8 cellular contexts compared by ENCODE assay signal in genomic region chr11:118435893-118436624, GRCh38. TPM values are rescaled to one million over a fixed set of nuclear protein-coding genes. Genes with fewer than 3 reads are reported as not detected.
A peak's percentile ranks its signal among the peaks of the same experiment; 100 is the strongest.
DNase-seq lines count a peak whose midpoint lies in the region; ATAC-seq, FAIRE-seq and TF ChIP-seq lines count a peak whose summit lies in the region.

KMT2A (plus strand) TSS chr11:118436492; CDS start chr11:118436513, 21 bp downstream.

- H3K4me2 ChIP-seq in mammary epithelial cell (ENCODE audit: insufficient read depth, low read depth, low read length) = peak within 1 kb of the TSS; percentile 99

- POLR2A ChIA-PET in A673 (lab: Charles Lee; ENCODE audit: low non-redundant PET) = interaction anchor here (0.6 to 0.7 kb wide), 2 partner anchors 23 to 43 kb away, joined by 4 to 7 read pairs; no protein-coding TSS in a partner anchor

- H4K20me1 ChIP-seq in mammary epithelial cell (ENCODE audit: insufficient read depth, low read length) = no peaks in the 10 kb centered on the region

- H3K36me3 ChIP-seq in A673 (ENCODE audit: insufficient read depth, low read length, poor library complexity, severe bottlenecking) (peaks cover 12% of the 10 kb centered on the region), WERI-Rb-1 (peaks cover 24% of the 10 kb centered on the region), mammary epithelial cell (ENCODE audit: insufficient read depth, low read length) (peaks cover 4% of the 10 kb centered on the region), small intestine (ENCODE audit: control insufficient read depth in 2 of 2, insufficient read depth in 2 of 2, low read length in 2 of 2) (no peaks in the 10 kb centered on the region)

- intact Hi-C loops in A673 (cut with micrococcal nuclease; ENCODE audit: unreplicated experiment) (loop anchor here (1.0 to 5.0 kb wide), 2 partner anchors 35 to 51 kb away; partner anchors contain the start of gene ATP5MG), mammary epithelial cell (cut with micrococcal nuclease) (loop anchor here (1.0 kb wide), 2 partner anchors 35 to 52 kb away; partner anchors contain the start of gene ATP5MG)

- 0% methylated on average over 19 of the region's 83 CpGs for WGBS in mammary epithelial cell (ENCODE audit: low coverage, missing lambda C conversion rate)
- WGBS in small intestine, 3 donors = 0 to 1% (median 0%) methylated on average over 56 to 83 of the region's 83 CpGs

- DNase-seq in A673 (ENCODE audit: low spot score) (peak; percentile 100), NCI-H2227 (lab: John Stamatoyannopoulos, UW; ENCODE audit: unreplicated experiment) (peak; percentile 97), WERI-Rb-1 (peak; percentile 99), mammary epithelial cell (peak; percentile 99), iPS-NIHi11 (ENCODE audit: low spot score) (peak; percentile 91), small intestine (peak; percentile 94)

- no peak for FAIRE-seq in small intestine (lab: Jason Lieb, UNC)

- in situ Hi-C loops in mammary epithelial cell (cut with MboI; ENCODE audit: low sequenced_read_pairs in 2 of 2) = no loop called here

- H3K79me2 ChIP-seq in mammary epithelial cell (ENCODE audit: insufficient read depth, low read length) = peaks cover 48% of the 10 kb centered on the region

- H2AFZ ChIP-seq in mammary epithelial cell (ENCODE audit: low read depth, low read length) = peak within 1 kb of the TSS; percentile 91

- TF ChIP-seq CTCF in A673 (conservative IDR thresholded peaks at IDR 0.05; ENCODE audit: low read depth, low read length) = no peak
- TF ChIP-seq CTCF in WERI-Rb-1 (IDR thresholded peaks at IDR 0.05; ENCODE audit: low read depth, low read length) = no peak
- no peak for TF ChIP-seq CTCF in mammary epithelial cell (conservative IDR thresholded peaks at IDR 0.05 in 1 of 2, IDR thresholded peaks at IDR 0.05 in 1 of 2; ENCODE audit: extremely low read depth in 1 of 2, insufficient read depth in 1 of 2, low read depth in 1 of 2, low read length in 2 of 2)

- CTCF ChIA-PET in A673 (lab: Charles Lee) = no interaction called here
- CTCF ChIA-PET in mammary epithelial cell (lab: Charles Lee; ENCODE audit: low non-redundant PET) = no interaction called here

- H3K4me1 ChIP-seq in A673 (ENCODE audit: insufficient read depth, low read length, poor library complexity, severe bottlenecking) (peaks cover 38% of the 10 kb centered on the region), mammary epithelial cell (ENCODE audit: insufficient read depth, low read length) (peaks cover 25% of the 10 kb centered on the region), small intestine (ENCODE audit: control insufficient read depth in 2 of 2, insufficient read depth in 1 of 2, low read depth in 1 of 2, low read length in 1 of 2) (peaks cover 2 to 6% of the 10 kb centered on the region in 2 donors)

- H3K4me3 ChIP-seq in A673 (ENCODE audit: low read depth, low read length, poor library complexity, severe bottlenecking) (peak within 1 kb of the TSS; percentile 93), WERI-Rb-1 (ENCODE audit: low read depth, low read length) (peak within 1 kb of the TSS; percentile 95), mammary epithelial cell (replicated peaks in 1 of 3; ENCODE audit: insufficient read depth in 1 of 3, low read depth in 2 of 3, low read length in 3 of 3) (peak within 1 kb of the TSS; percentile 84 to 95 (median 88)), small intestine (ENCODE audit: low read depth in 1 of 2, low read length in 2 of 2) (peak within 1 kb of the TSS; percentile 95 to 100)

- peak within 1 kb of the TSS; percentile 73 for H3K9ac ChIP-seq in mammary epithelial cell (ENCODE audit: insufficient read depth, low read length)

- BruUV-seq in A673 (replicated peaks; lab: Mats Ljungman, UMichigan) (no TSS peak), mammary epithelial cell (replicated peaks; lab: Mats Ljungman, UMichigan) (no TSS peak)

- dilution Hi-C loops in mammary epithelial cell (cut with HindIII; ENCODE audit: low sequenced_read_pairs) = no loop called here

- H3K9me3 ChIP-seq in A673 (ENCODE audit: low read depth, low read length, poor library complexity, severe bottlenecking) (no peaks in the 10 kb centered on the region), WERI-Rb-1 (ENCODE audit: severe bottlenecking) (no peaks in the 10 kb centered on the region), mammary epithelial cell (replicated peaks; ENCODE audit: insufficient read depth, low read length) (no peaks in the 10 kb centered on the region), small intestine (ENCODE audit: control insufficient read depth, low read depth) (no peaks in the 10 kb centered on the region)

- H3K27me3 ChIP-seq in A673 (replicated peaks; ENCODE audit: insufficient read depth, low read depth, low read length, poor library complexity) = no peaks in the 10 kb centered on the region
- no peaks in the 10 kb centered on the region for H3K27me3 ChIP-seq in WERI-Rb-1 (ENCODE audit: insufficient read depth, low read depth, severe bottlenecking)
- H3K27me3 ChIP-seq in mammary epithelial cell (ENCODE audit: insufficient read depth, low read length) = no peaks in the 10 kb centered on the region
- no peaks in the 10 kb centered on the region for H3K27me3 ChIP-seq in small intestine (ENCODE audit: control insufficient read depth in 2 of 2, insufficient read depth in 2 of 2, low read length in 2 of 2)

- H3K27ac ChIP-seq in A673 (ENCODE audit: low read depth, low read length, poor library complexity, severe bottlenecking) (peak within 1 kb of the TSS; percentile 87), WERI-Rb-1 (peak within 1 kb of the TSS; percentile 95), mammary epithelial cell (ENCODE audit: insufficient read depth, low read depth, low read length) (peak within 1 kb of the TSS; percentile 42), small intestine (ENCODE audit: low read depth in 1 of 2, low read length in 1 of 2) (peak within 1 kb of the TSS; percentile 80 to 89)

- ATAC-seq in GM18873 (IDR thresholded peaks at IDR 0.05; ENCODE audit: low FRiP score, unreplicated experiment) (peak; percentile 47), HG03139 (IDR thresholded peaks at IDR 0.05; ENCODE audit: unreplicated experiment) (peak; percentile 45)

RNA-seq across cellular contexts. Expression of gene KMT2A, which starts in this region (rescaled TPM):
- total RNA-seq in A673 (2021) (116 and 121 TPM in 2 replicates), mammary epithelial cell (10 to 100 TPM; 35.7 to 55.2 TPM)
- polyA plus RNA-seq in mammary epithelial cell (15.0 TPM), small intestine (10 to 100 TPM in 1 of 3 donors, 1 to 10 TPM in 2; 7.3 to 11.4 (median 7.6) TPM)
- 104 TPM for polyA minus RNA-seq in mammary epithelial cell

Comparison
In these comparisons a context has a peak if more than half of its experiments do, and no peak if none do; other contexts are left out.
1. Peak in every context shown above with its lines: DNase-seq, ATAC-seq, H3K4me3 ChIP-seq and H3K27ac ChIP-seq.
2. H3K27ac ChIP-seq: peak in every context shown above with its lines; median percentile 95 in WERI-Rb-1; 87 in A673; 84 in small intestine; 42 in mammary epithelial cell.